Comparison of ENCODE assay signal across 16 cellular contexts in genomic region chr2:164178835-164179470, GRCh38.
DNase-seq lines count a peak whose midpoint lies in the region; ATAC-seq, FAIRE-seq and TF ChIP-seq lines count a peak whose summit lies in the region.
"Had no signal": no experiment of that assay in that cellular context is flagged by ENCODE, and none has a peak within 500 bp of the region (broad histone marks: within the 10 kb centered on the region; RNA-seq: fewer than 3 reads in every experiment).

No MANE protein-coding gene starts in this region.

- H3K27me3 ChIP-seq in astrocyte (ENCODE audit: insufficient read depth, low read length) = no peaks in the 10 kb centered on the region
- H3K27me3 ChIP-seq: SJSA1, testis had no signal

- no peak overlapping the region for H3K27ac Mint-ChIP-seq in astrocyte (ENCODE audit: unreplicated experiment)
- no peak overlapping the region for H3K27ac Mint-ChIP-seq in effector memory CD8-positive, alpha-beta T cell
- H3K27ac Mint-ChIP-seq: activated naive CD8-positive, alpha-beta T cell treated with anti-CD3 and anti-CD28 coated beads, Interleukin-2, amount 50 U/mL, for 24 hours; activated T-cell treated with anti-CD3 and anti-CD28 coated beads, Interleukin-2, amount 50 U/mL, for 24 hours; nephron had no signal

- H3K36me3 ChIP-seq in astrocyte (ENCODE audit: insufficient read depth, low read length) = no peaks in the 10 kb centered on the region
- H3K36me3 ChIP-seq: SJSA1 had no signal

- peaks cover 4% of the 10 kb centered on the region for H3K36me3 Mint-ChIP-seq in astrocyte (ENCODE audit: low read depth, unreplicated experiment)
- no peaks in the 10 kb centered on the region for H3K36me3 Mint-ChIP-seq in effector memory CD8-positive, alpha-beta T cell (ENCODE audit: insufficient read depth)

- H4K20me1 ChIP-seq in astrocyte (ENCODE audit: insufficient read depth, low read length) = no peaks in the 10 kb centered on the region

- ATAC-seq in HG02938 (IDR thresholded peaks at IDR 0.05; ENCODE audit: unreplicated experiment) = peak; percentile 52
- ATAC-seq in GM19351 (IDR thresholded peaks at IDR 0.05; ENCODE audit: unreplicated experiment) = no peak
- ATAC-seq in effector memory CD8-positive, alpha-beta T cell (replicated peaks) = no peak
- ATAC-seq: activated naive CD8-positive, alpha-beta T cell treated with anti-CD3 and anti-CD28 coated beads, Interleukin-2, amount 50 U/mL, for 24 hours had no signal

- no peaks in the 10 kb centered on the region for H3K9me3 ChIP-seq in astrocyte (ENCODE audit: insufficient read depth, low read depth, low read length)
- H3K9me3 ChIP-seq: SJSA1, testis had no signal

- peaks cover 15% of the 10 kb centered on the region for H3K9me3 Mint-ChIP-seq in astrocyte (ENCODE audit: unreplicated experiment)
- H3K9me3 Mint-ChIP-seq in effector memory CD8-positive, alpha-beta T cell = peaks cover 5 to 10% of the 10 kb centered on the region in 2 donors

- H3K4me2 ChIP-seq in astrocyte (ENCODE audit: low read length) = no peak overlapping the region

- no peak for TF ChIP-seq CTCF in astrocyte (IDR thresholded peaks at IDR 0.05; ENCODE audit: insufficient read depth, low read depth, low read length)

- H3K79me2 ChIP-seq in astrocyte (ENCODE audit: insufficient read depth, low read length) = no peaks in the 10 kb centered on the region

- H3K4me3 Mint-ChIP-seq in astrocyte (ENCODE audit: unreplicated experiment) = no peak overlapping the region
- no peak overlapping the region for H3K4me3 Mint-ChIP-seq in effector memory CD8-positive, alpha-beta T cell
- H3K4me3 Mint-ChIP-seq: activated naive CD8-positive, alpha-beta T cell treated with anti-CD3 and anti-CD28 coated beads, Interleukin-2, amount 50 U/mL, for 24 hours; activated T-cell treated with anti-CD3 and anti-CD28 coated beads, Interleukin-2, amount 50 U/mL, for 24 hours; nephron had no signal

- H2AFZ ChIP-seq in astrocyte (ENCODE audit: low read depth, low read length) = no peak overlapping the region

- no peak overlapping the region for H3K27ac ChIP-seq in astrocyte (ENCODE audit: low read depth, low read length)
- H3K27ac ChIP-seq: SJSA1, testis had no signal

- peaks cover 8% of the 10 kb centered on the region for H3K4me1 Mint-ChIP-seq in astrocyte (ENCODE audit: low read depth, unreplicated experiment)
- no peaks in the 10 kb centered on the region for H3K4me1 Mint-ChIP-seq in effector memory CD8-positive, alpha-beta T cell (ENCODE audit: low read depth in 2 of 2)
- H3K4me1 Mint-ChIP-seq: activated naive CD8-positive, alpha-beta T cell treated with anti-CD3 and anti-CD28 coated beads, Interleukin-2, amount 50 U/mL, for 24 hours; nephron had no signal

- H3K4me1 ChIP-seq in astrocyte (ENCODE audit: insufficient read depth, low read length) = peaks cover 3% of the 10 kb centered on the region
- H3K4me1 ChIP-seq: SJSA1, testis had no signal

- FAIRE-seq in astrocyte (lab: Jason Lieb, UNC) (no peak), frontal cortex (lab: Jason Lieb, UNC) (no peak)
- FAIRE-seq: GM18507 had no signal

- no peaks in the 10 kb centered on the region for H3K27me3 Mint-ChIP-seq in astrocyte (ENCODE audit: low read depth, unreplicated experiment)
- no peaks in the 10 kb centered on the region for H3K27me3 Mint-ChIP-seq in effector memory CD8-positive, alpha-beta T cell
- H3K27me3 Mint-ChIP-seq: activated naive CD8-positive, alpha-beta T cell treated with anti-CD3 and anti-CD28 coated beads, Interleukin-2, amount 50 U/mL, for 24 hours; activated T-cell treated with anti-CD3 and anti-CD28 coated beads, Interleukin-2, amount 50 U/mL, for 24 hours had no signal

- no peak overlapping the region for H3K9ac ChIP-seq in astrocyte (ENCODE audit: low read length)

- no peak overlapping the region for H3K4me3 ChIP-seq in astrocyte (ENCODE audit: insufficient read depth, low read depth, low read length)
- H3K4me3 ChIP-seq: SJSA1, testis had no signal

- DNase-seq in COLO829 (ENCODE audit: low spot score) (peak; percentile 5), astrocyte (ENCODE audit: low read depth) (peak; percentile 34), kidney glomerular epithelial cell (lab: John Stamatoyannopoulos, UW) (peak; percentile 37), NCI-H2029 treated with DMSO at 0.1 percent for 48 hours (lab: John Stamatoyannopoulos, UW) (no peak), frontal cortex (ENCODE audit: low spot score in 2 of 2) (no peak)
- DNase-seq in effector memory CD8-positive, alpha-beta T cell = no peak
- DNase-seq: activated naive CD8-positive, alpha-beta T cell treated with anti-CD3 and anti-CD28 coated beads, Interleukin-2, amount 50 U/mL, for 24 hours; activated T-cell treated with anti-CD3 and anti-CD28 coated beads, Interleukin-2, amount 50 U/mL, for 24 hours; hippocampal formation; NCI-H1105 treated with DMSO at 0.1 percent for 48 hours; testis had no signal

Comparison
In these comparisons a context has a peak if more than half of its experiments do, and no peak if none do; other contexts are left out.
1. DNase-seq: peak in COLO829 (single experiment), astrocyte (single experiment) and kidney glomerular epithelial cell (single experiment); none in NCI-H2029 treated with DMSO at 0.1 percent for 48 hours (single experiment), frontal cortex (0 of 2) and effector memory CD8-positive, alpha-beta T cell (0 of 3).